ENCODE assay signal across 8 cellular contexts in the genomic region with DNA sequence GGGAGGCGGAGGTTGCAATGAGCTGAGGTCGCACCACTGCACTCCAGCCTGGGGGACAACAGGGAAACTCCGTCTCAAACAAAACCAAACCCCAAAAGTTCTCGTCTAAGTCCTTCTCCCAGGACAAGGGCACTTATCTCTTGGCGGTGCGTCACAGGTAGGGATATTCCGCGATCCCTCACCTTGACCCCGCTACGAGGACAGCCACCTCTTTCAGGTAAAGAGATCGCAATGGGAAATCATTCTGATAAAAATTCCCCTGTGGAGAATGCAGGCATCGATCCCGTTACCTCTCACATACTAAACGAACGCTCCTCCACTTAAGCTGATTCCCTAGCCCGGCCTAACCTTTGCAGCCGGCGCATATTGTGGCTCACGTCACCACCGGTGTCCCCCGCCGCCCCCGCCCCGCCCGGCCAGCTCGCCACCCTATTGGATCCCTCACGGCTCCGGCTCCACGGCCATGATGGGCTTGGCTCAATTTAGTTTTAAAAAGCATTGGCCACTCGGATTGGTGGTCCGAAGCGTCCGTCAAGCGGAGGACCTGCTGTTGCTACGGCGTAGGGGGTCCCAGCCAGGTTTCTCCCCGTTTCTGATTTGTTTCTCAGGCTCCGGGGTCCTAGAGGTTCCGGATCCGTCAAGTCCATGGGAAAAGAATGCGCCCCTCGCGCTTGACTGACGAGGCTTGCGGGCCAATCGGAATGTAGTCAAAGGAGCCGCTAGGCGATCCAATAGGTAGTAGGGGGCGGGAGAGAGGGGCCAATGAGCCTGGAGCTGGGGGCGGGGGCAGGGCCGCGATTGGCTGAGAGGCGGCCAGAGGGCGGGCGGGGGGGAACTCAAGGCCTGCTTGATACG.
DNase-seq lines count a peak whose midpoint lies in the region; ATAC-seq, FAIRE-seq and TF ChIP-seq lines count a peak whose summit lies in the region.

No MANE protein-coding gene starts in this region.

- H2AFZ ChIP-seq in OCI-LY1 (ENCODE audit: low read length): no peak overlapping the region

- H3K27me3 ChIP-seq in OCI-LY1 (ENCODE audit: insufficient read depth, low read length): no peaks in the 10 kb centered on the region; the same call in 1 of the 2 replicates

- peak; percentile 94 for DNase-seq in D721Med (ENCODE audit: insufficient read length, low spot score)
- DNase-seq in HuH-7.5 (ENCODE audit: low spot score): peak; percentile 100
- peak; percentile 89 for DNase-seq in activated T-cell treated with anti-CD3 and anti-CD28 coated beads for 1 hour (ENCODE audit: low read depth)
- DNase-seq in epidermal melanocyte (ENCODE audit: insufficient read length, low spot score): peak; percentile 98
- DNase-seq in midbrain (lab: John Stamatoyannopoulos, UW): peak; percentile 97
- peak; percentile 82 to 91 for DNase-seq in stimulated activated CD8-positive, alpha-beta memory T cell treated with anti-CD3 and anti-CD28 coated beads, Interleukin-15, amount 100 ng/mL, for 4 hours (ENCODE audit: low read depth in 2 of 2)

- ATAC-seq in GM21528 (IDR thresholded peaks at IDR 0.05; ENCODE audit: low FRiP score, unreplicated experiment): peak; percentile 86

- H3K4me1 ChIP-seq in OCI-LY1 (ENCODE audit: insufficient read depth, low read length, severe bottlenecking): peaks cover 40% of the 10 kb centered on the region

- 0 out of 2 replicates have a peak, but pooled peaks cover 3% of the 10 kb centered on the region for H4K20me1 ChIP-seq in OCI-LY1 (ENCODE audit: insufficient read depth, low read length)

- no peak for FAIRE-seq in D721Med (lab: Jason Lieb, UNC)

- peak overlapping the region; percentile 67 for H3K4me2 ChIP-seq in OCI-LY1 (ENCODE audit: low read length)

- peak overlapping the region; percentile 76 for H3K27ac ChIP-seq in OCI-LY1 (ENCODE audit: low read depth, low read length, poor library complexity, severe bottlenecking)

- peaks cover 42% of the 10 kb centered on the region for H3K79me2 ChIP-seq in OCI-LY1 (ENCODE audit: insufficient read depth, low read length)

- no peaks in the 10 kb centered on the region for H3K9me2 ChIP-seq in OCI-LY1 (ENCODE audit: low read depth, low read length)

- no peaks in the 10 kb centered on the region for H3F3A ChIP-seq in OCI-LY1 (ENCODE audit: insufficient read depth, low read length)

- peak overlapping the region; percentile 99 for H3K4me3 ChIP-seq in OCI-LY1 (ENCODE audit: low read depth, low read length, poor library complexity, severe bottlenecking)

- no peaks in the 10 kb centered on the region for H3K9me3 ChIP-seq in OCI-LY1 (ENCODE audit: low read length)

- TF ChIP-seq CTCF in D721Med (IDR thresholded peaks at IDR 0.05; ENCODE audit: insufficient read depth, missing control alignments): no peak
- TF ChIP-seq CTCF in OCI-LY1 (IDR thresholded peaks at IDR 0.05; ENCODE audit: low read length): no peak

- peak overlapping the region; percentile 93 for H3K9ac ChIP-seq in OCI-LY1 (ENCODE audit: low read length)

- H3K36me3 ChIP-seq in OCI-LY1 (ENCODE audit: insufficient read depth, low read length): peaks cover 11% of the 10 kb centered on the region; the same call in 1 of the 2 replicates

Comparison
In these comparisons a context has a peak if more than half of its experiments do, and no peak if none do; other contexts are left out.
1. Peak in every context shown above with its lines: DNase-seq, ATAC-seq, H3K4me3 ChIP-seq and H3K27ac ChIP-seq.